7 cellular contexts compared by ENCODE assay signal in the genomic region with DNA sequence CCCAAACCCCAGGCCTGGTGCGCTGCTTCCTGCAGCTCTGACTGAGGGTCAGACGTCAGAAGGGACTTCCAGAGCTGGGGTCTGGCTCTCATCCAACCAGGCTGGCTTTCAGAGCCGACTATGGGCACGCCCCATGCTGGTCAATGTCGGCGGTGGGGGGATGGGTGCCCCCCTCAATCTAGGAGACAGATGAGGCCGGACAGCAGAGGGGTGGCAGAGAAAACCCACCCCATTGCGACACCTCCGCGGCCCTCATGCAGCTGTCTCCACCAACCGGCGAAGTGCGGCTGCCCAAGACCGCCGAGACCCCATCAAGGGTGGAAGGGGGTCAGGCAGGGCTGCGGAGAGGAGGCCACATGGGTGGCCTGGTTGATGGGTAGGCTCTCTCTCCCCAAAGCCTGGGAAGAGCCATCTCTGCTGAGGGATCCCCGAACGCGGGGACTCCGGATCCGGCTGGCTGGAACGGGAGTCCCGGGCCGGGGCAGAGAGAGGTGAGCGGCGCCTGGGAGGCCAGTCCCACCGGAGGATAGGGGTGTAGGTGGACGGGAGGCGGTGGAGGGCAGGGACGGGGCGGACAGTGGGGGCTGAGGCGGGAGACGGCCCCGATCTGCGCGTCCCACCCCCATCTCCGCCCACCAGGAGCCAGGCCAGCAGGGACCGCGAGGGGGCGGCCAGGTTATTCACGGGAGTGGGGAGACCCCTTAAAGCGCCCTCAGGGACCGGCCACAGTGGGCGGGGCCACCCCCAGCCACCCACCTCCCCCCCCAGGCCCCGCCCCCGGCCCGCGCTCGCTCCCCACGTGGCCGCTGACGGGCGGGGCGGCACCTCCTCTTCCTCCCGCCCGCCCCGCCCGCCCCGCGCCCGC. TPM values are rescaled to one million over a fixed set of nuclear protein-coding genes. Genes with fewer than 3 reads are reported as not detected.
DNase-seq lines count a peak whose midpoint lies in the region; ATAC-seq and TF ChIP-seq lines count a peak whose summit lies in the region.

A gene (plus strand): TSS at position 864 of the 865 bp plus-strand sequence. CDS start 11,748 bp downstream, outside the sequence.

- peak in 1 of 3 donors; percentile 3 for TF ChIP-seq POLR2A in body of pancreas (IDR thresholded peaks at IDR 0.05)

- intact Hi-C loops in body of pancreas (cut with DNase I) = no loop called here

- DNase-seq in SW480 (ENCODE audit: low spot score) = peak; percentile 88
- DNase-seq in body of pancreas = peak; percentile 61 to 81 (median 71)
- DNase-seq in hippocampal formation (lab: John Stamatoyannopoulos, UW) = peak; percentile 52 to 63
- no peak for DNase-seq in renal cortical epithelial cell (ENCODE audit: low read depth)

- H3K27ac ChIP-seq in HUES64 (ENCODE audit: low read depth, low read length) (peak within 1 kb of the TSS; percentile 18; the same call in 1 of the 2 replicates), body of pancreas (peak within 1 kb of the TSS; percentile 84 to 92 (median 90))

- peak; percentile 71 for ATAC-seq in body of pancreas
- no peak for ATAC-seq in HG02610 (IDR thresholded peaks at IDR 0.05; ENCODE audit: unreplicated experiment)

- 13% methylated on average over 60 of the region's 61 CpGs for WGBS in HUES64
- WGBS in body of pancreas, 2 donors = 7 to 10% methylated on average over 13 to 51 of the region's 61 CpGs

- peak within 1 kb of the TSS; percentile 82 for H3K9ac ChIP-seq in HUES64 (ENCODE audit: low read depth, low read length)

- no peaks in the 10 kb centered on the region for H3K36me3 ChIP-seq in HUES64 (ENCODE audit: insufficient read depth, low read length)
- H3K36me3 ChIP-seq in body of pancreas (replicated peaks in 1 of 2; ENCODE audit: insufficient read depth in 1 of 2, low read depth in 2 of 2) = no peaks in the 10 kb centered on the region

- H3K27me3 ChIP-seq in HUES64 (ENCODE audit: insufficient read depth, low read length) (no peaks in the 10 kb centered on the region), body of pancreas (no peaks in the 10 kb centered on the region)

- H3K9me3 ChIP-seq in HUES64 (ENCODE audit: insufficient read depth, low read depth, low read length) = no peaks in the 10 kb centered on the region
- H3K9me3 ChIP-seq in body of pancreas = no peaks in the 10 kb centered on the region

- peak within 1 kb of the TSS; percentile 80 for H3K4me3 ChIP-seq in HUES64 (ENCODE audit: low read length)
- peak within 1 kb of the TSS; percentile 50 to 70 for H3K4me3 ChIP-seq in body of pancreas

- H3K4me1 ChIP-seq in HUES64 (ENCODE audit: insufficient read depth, low read length) (peaks cover 14% of the 10 kb centered on the region; the same call in 1 of the 2 replicates), body of pancreas (peaks cover 43% of the 10 kb centered on the region)

- 0 out of 2 replicates have a peak, but pooled peaks have one; percentile 2 for TF ChIP-seq CTCF in GM12874 (IDR thresholded peaks at IDR 0.05; ENCODE audit: insufficient read depth, low read depth, low read length)
- TF ChIP-seq CTCF in body of pancreas (IDR thresholded peaks at IDR 0.05) = no peak

RNA-seq across cellular contexts. Expression of the gene that starts here (rescaled TPM):
- polyA plus RNA-seq in HUES64 (2013, experiment 1 of 2) = 37.2 TPM
- polyA plus RNA-seq in HUES64 (2013, experiment 2 of 2) = 32.2 TPM
- total RNA-seq in body of pancreas = 10 to 100 TPM; 46.2 to 90.3 TPM
- total RNA-seq in renal cortical epithelial cell = 51.2 and 80.9 TPM in 2 replicates
